27 cellular contexts compared by ENCODE assay signal in genomic region chr17:42005128-42005527, GRCh38. TPM values are rescaled to one million over a fixed set of nuclear protein-coding genes. Genes with fewer than 3 reads are reported as not detected.
A peak's percentile ranks its signal among the peaks of the same experiment; 100 is the strongest.
DNase-seq lines count a peak whose midpoint lies in the region; ATAC-seq and TF ChIP-seq lines count a peak whose summit lies in the region.
"Had no signal": no experiment of that assay in that cellular context is flagged by ENCODE, and none has a peak within 500 bp of the region (broad histone marks: within the 10 kb centered on the region; RNA-seq: fewer than 3 reads in every experiment).

No MANE protein-coding gene starts in this region.

- intact Hi-C loops in thyroid gland (cut with DNase I) = no loop called here
- intact Hi-C loops in activated T-helper 1 cell treated with anti-CD3 and anti-CD28 coated beads, Interleukin-12 subunit alpha, Interleukin-12 subunit beta, Interleukin-2, Interleukin-4 antibody, amounts not matched to agents 30 ng/mL and 10 ng/mL and 1 ng/mL, durations not matched to agents 14 hours and 24 hours and 36 hours (cut with micrococcal nuclease) = no loop called here

- no peak overlapping the region for H3K4me3 ChIP-seq in HEK293 (ENCODE audit: low read depth, low read length)
- H3K4me3 ChIP-seq in thyroid gland (replicated peaks in 1 of 3) = no peak overlapping the region
- H3K4me3 ChIP-seq: BLaER1 treated with 17β-estradiol and CSF1 and Interleukin-3, amounts not matched to agents 10 nM and 100 nM; lower lobe of right lung; spleen; vagina had no signal

- peak overlapping the region; percentile 5 for H3K27ac Mint-ChIP-seq in activated naive CD4-positive, alpha-beta T cell treated with anti-CD3 and anti-CD28 coated beads, Interleukin-2, amount 50 U/mL, for 24 hours
- H3K27ac Mint-ChIP-seq in activated naive CD4-positive, alpha-beta T cell treated with anti-CD3 and anti-CD28 coated beads, Interleukin-2, amount 10 ng/mL, durations not matched to agents 7 days and 5 days = no peak overlapping the region
- no peak overlapping the region for H3K27ac Mint-ChIP-seq in activated T-helper 1 cell treated with anti-CD3 and anti-CD28 coated beads, Interleukin-12 subunit alpha, Interleukin-12 subunit beta, Interleukin-2, Interleukin-4 antibody, amounts not matched to agents 30 ng/mL and 10 ng/mL and 1 ng/mL, durations not matched to agents 14 hours and 24 hours and 36 hours
- H3K27ac Mint-ChIP-seq: activated naive CD8-positive, alpha-beta T cell treated with anti-CD3 and anti-CD28 coated beads, Interleukin-2, amount 10 ng/mL, durations not matched to agents 7 days and 5 days; T-helper 17 cell had no signal

- H3K4me1 Mint-ChIP-seq in activated naive CD4-positive, alpha-beta T cell treated with anti-CD3 and anti-CD28 coated beads, Interleukin-2, amount 50 U/mL, for 24 hours = peaks cover 47% of the 10 kb centered on the region
- peaks cover 10% of the 10 kb centered on the region for H3K4me1 Mint-ChIP-seq in activated naive CD4-positive, alpha-beta T cell treated with anti-CD3 and anti-CD28 coated beads, Interleukin-2, amount 10 ng/mL, durations not matched to agents 7 days and 5 days
- peaks cover 34% of the 10 kb centered on the region for H3K4me1 Mint-ChIP-seq in activated T-helper 1 cell treated with anti-CD3 and anti-CD28 coated beads, Interleukin-12 subunit alpha, Interleukin-12 subunit beta, Interleukin-2, Interleukin-4 antibody, amounts not matched to agents 30 ng/mL and 10 ng/mL and 1 ng/mL, durations not matched to agents 14 hours and 24 hours and 36 hours (ENCODE audit: low read depth)

- H3K27ac ChIP-seq in HEK293 (ENCODE audit: extremely low read depth, low read depth, low read length) (no peak overlapping the region; the same call in 1 of the 2 replicates), caudate nucleus (ENCODE audit: low read depth, low read length) (peak overlapping the region; percentile 12), substantia nigra (ENCODE audit: low read depth, low read length, poor library complexity, severe bottlenecking) (peak overlapping the region; percentile 70), thyroid gland (no peak overlapping the region)
- H3K27ac ChIP-seq: brain microvascular endothelial cell, epithelial cell of prostate, lower lobe of right lung, vagina, VCaP had no signal

- TF ChIP-seq POLR2A in thyroid gland (IDR thresholded peaks at IDR 0.05) = no peak

- H3K27me3 Mint-ChIP-seq in activated naive CD4-positive, alpha-beta T cell treated with anti-CD3 and anti-CD28 coated beads, Interleukin-2, amount 50 U/mL, for 24 hours = no peaks in the 10 kb centered on the region
- H3K27me3 Mint-ChIP-seq in activated naive CD4-positive, alpha-beta T cell treated with anti-CD3 and anti-CD28 coated beads, Interleukin-2, amount 10 ng/mL, durations not matched to agents 7 days and 5 days = no peaks in the 10 kb centered on the region
- H3K27me3 Mint-ChIP-seq in activated T-helper 1 cell treated with anti-CD3 and anti-CD28 coated beads, Interleukin-12 subunit alpha, Interleukin-12 subunit beta, Interleukin-2, Interleukin-4 antibody, amounts not matched to agents 30 ng/mL and 10 ng/mL and 1 ng/mL, durations not matched to agents 14 hours and 24 hours and 36 hours (ENCODE audit: insufficient read depth) = no peaks in the 10 kb centered on the region
- H3K27me3 Mint-ChIP-seq: activated naive CD8-positive, alpha-beta T cell treated with anti-CD3 and anti-CD28 coated beads, Interleukin-2, amount 10 ng/mL, durations not matched to agents 7 days and 5 days; T-helper 17 cell had no signal

- DNase-seq in activated naive CD4-positive, alpha-beta T cell treated with anti-CD3 and anti-CD28 coated beads, Interleukin-2, amount 10 ng/mL, durations not matched to agents 7 days and 5 days = no peak
- no peak for DNase-seq in caudate nucleus (lab: John Stamatoyannopoulos, UW)
- peak in 1 of 49 donors; percentile 27 for DNase-seq in substantia nigra (lab: John Stamatoyannopoulos, UW)
- DNase-seq in thyroid gland = no peak
- DNase-seq in activated T-helper 1 cell treated with anti-CD3 and anti-CD28 coated beads, Interleukin-12 subunit alpha, Interleukin-12 subunit beta, Interleukin-2, Interleukin-4 antibody, amounts not matched to agents 30 ng/mL and 10 ng/mL and 1 ng/mL, durations not matched to agents 14 hours and 24 hours and 36 hours (ENCODE audit: low spot score) = no peak
- DNase-seq: activated CD4-positive, alpha-beta T cell treated with anti-CD3 and anti-CD28 coated beads, Interleukin-2, amount 50 U/mL, for 4 hours; activated naive CD8-positive, alpha-beta T cell treated with anti-CD3 and anti-CD28 coated beads, Interleukin-2, amount 10 ng/mL, durations not matched to agents 7 days and 5 days; activated T-cell treated with anti-CD3 and anti-CD28 coated beads for 4 hours; brain microvascular endothelial cell; DMS 273 treated with DMSO at 0.1 percent for 48 hours; hypothalamus; lower lobe of right lung; NCI-H187; NCI-H2227 treated with DMSO at 0.1 percent for 48 hours; NCI-H748 treated with DMSO at 0.1 percent for 48 hours; nucleus accumbens; SIG-M5; spleen; stimulated activated CD4-positive, alpha-beta T cell treated with anti-CD3 and anti-CD28 coated beads, Interleukin-4, amount 100 ng/mL, for 24 hours; T-helper 17 cell had no signal

- H3K27me3 ChIP-seq in thyroid gland = no peaks in the 10 kb centered on the region
- H3K27me3 ChIP-seq: BLaER1 treated with 17β-estradiol and CSF1 and Interleukin-3, amounts not matched to agents 10 nM and 100 nM; brain microvascular endothelial cell; spleen; vagina had no signal

- CTCF ChIA-PET in activated naive CD4-positive, alpha-beta T cell treated with anti-CD3 and anti-CD28 coated beads, Interleukin-2, amount 10 ng/mL, durations not matched to agents 7 days and 5 days (lab: Charles Lee) = no interaction called here
- CTCF ChIA-PET in HEK293 (lab: Yijun Ruan, JAX) = interaction anchor here (0.6 to 5.3 kb wide), 6 partner anchors 11 to 401 kb away, joined by 3 to 21 read pairs (median 4); partner anchors contain the start of genes DNAJC7 and NKIRAS2

- H3K36me3 ChIP-seq in HEK293 (ENCODE audit: control insufficient read depth in 2 of 2, insufficient read depth in 1 of 2, low read length in 2 of 2) (peaks cover 37 to 46% of the 10 kb centered on the region in 2 experiments), thyroid gland (no peaks in the 10 kb centered on the region)

- ATAC-seq in HG02973 (IDR thresholded peaks at IDR 0.05; ENCODE audit: unreplicated experiment) = no peak
- ATAC-seq: lower lobe of right lung, T-helper 17 cell had no signal

- H3K36me3 Mint-ChIP-seq in activated naive CD4-positive, alpha-beta T cell treated with anti-CD3 and anti-CD28 coated beads, Interleukin-2, amount 50 U/mL, for 24 hours = no peaks in the 10 kb centered on the region
- peaks cover 30% of the 10 kb centered on the region for H3K36me3 Mint-ChIP-seq in activated naive CD4-positive, alpha-beta T cell treated with anti-CD3 and anti-CD28 coated beads, Interleukin-2, amount 10 ng/mL, durations not matched to agents 7 days and 5 days
- peaks cover 20% of the 10 kb centered on the region for H3K36me3 Mint-ChIP-seq in activated T-helper 1 cell treated with anti-CD3 and anti-CD28 coated beads, Interleukin-12 subunit alpha, Interleukin-12 subunit beta, Interleukin-2, Interleukin-4 antibody, amounts not matched to agents 30 ng/mL and 10 ng/mL and 1 ng/mL, durations not matched to agents 14 hours and 24 hours and 36 hours (ENCODE audit: low read depth)

- H3K9me3 Mint-ChIP-seq in activated naive CD4-positive, alpha-beta T cell treated with anti-CD3 and anti-CD28 coated beads, Interleukin-2, amount 50 U/mL, for 24 hours = no peaks in the 10 kb centered on the region
- H3K9me3 Mint-ChIP-seq in activated naive CD4-positive, alpha-beta T cell treated with anti-CD3 and anti-CD28 coated beads, Interleukin-2, amount 10 ng/mL, durations not matched to agents 7 days and 5 days = no peaks in the 10 kb centered on the region
- H3K9me3 Mint-ChIP-seq in activated T-helper 1 cell treated with anti-CD3 and anti-CD28 coated beads, Interleukin-12 subunit alpha, Interleukin-12 subunit beta, Interleukin-2, Interleukin-4 antibody, amounts not matched to agents 30 ng/mL and 10 ng/mL and 1 ng/mL, durations not matched to agents 14 hours and 24 hours and 36 hours = no peaks in the 10 kb centered on the region
- H3K9me3 Mint-ChIP-seq: activated naive CD8-positive, alpha-beta T cell treated with anti-CD3 and anti-CD28 coated beads, Interleukin-2, amount 10 ng/mL, durations not matched to agents 7 days and 5 days had no signal

- H3K4me3 Mint-ChIP-seq in activated naive CD4-positive, alpha-beta T cell treated with anti-CD3 and anti-CD28 coated beads, Interleukin-2, amount 50 U/mL, for 24 hours = no peak overlapping the region
- no peak overlapping the region for H3K4me3 Mint-ChIP-seq in activated naive CD4-positive, alpha-beta T cell treated with anti-CD3 and anti-CD28 coated beads, Interleukin-2, amount 10 ng/mL, durations not matched to agents 7 days and 5 days
- H3K4me3 Mint-ChIP-seq in activated T-helper 1 cell treated with anti-CD3 and anti-CD28 coated beads, Interleukin-12 subunit alpha, Interleukin-12 subunit beta, Interleukin-2, Interleukin-4 antibody, amounts not matched to agents 30 ng/mL and 10 ng/mL and 1 ng/mL, durations not matched to agents 14 hours and 24 hours and 36 hours = no peak overlapping the region
- H3K4me3 Mint-ChIP-seq: activated naive CD8-positive, alpha-beta T cell treated with anti-CD3 and anti-CD28 coated beads, Interleukin-2, amount 10 ng/mL, durations not matched to agents 7 days and 5 days; T-helper 17 cell had no signal

- WGBS in thyroid gland, 2 donors = 90 to 93% methylated on average over 1 of the region's 1 CpG

- POLR2A ChIA-PET in HEK293 (lab: Yijun Ruan, JAX) = interaction anchor here (1.1 kb wide), 1 partner anchor 12 kb away, joined by 3 read pairs; the partner anchor contains the start of gene DNAJC7

- TF ChIP-seq CTCF in HEK293 (tag by site-specific recombination; IDR thresholded peaks at IDR 0.05) (no peak), thyroid gland (IDR thresholded peaks at IDR 0.05) (no peak)

- H3K4me1 ChIP-seq in HEK293 (ENCODE audit: control insufficient read depth, insufficient read depth, low read length) (0 out of 2 replicates have a peak, but pooled peaks cover 2% of the 10 kb centered on the region), thyroid gland (peaks cover 8 to 19% of the 10 kb centered on the region in 2 donors)

- no peaks in the 10 kb centered on the region; the same call in 1 of the 2 replicates for H3K9me3 ChIP-seq in HEK293 (ENCODE audit: control insufficient read depth, insufficient read depth, low read depth, low read length)
- H3K9me3 ChIP-seq in thyroid gland = no peaks in the 10 kb centered on the region
- H3K9me3 ChIP-seq: BLaER1 treated with 17β-estradiol and CSF1 and Interleukin-3, amounts not matched to agents 10 nM and 100 nM; lower lobe of right lung; spleen; vagina had no signal

RNA-seq across cellular contexts. Expression of gene DNAJC7, which starts 12.1 kb away (rescaled TPM):
- total RNA-seq in thyroid gland = 10 to 100 TPM; 62.6 to 84.0 (median 65.6) TPM
- total RNA-seq in activated T-helper 1 cell treated with anti-CD3 and anti-CD28 coated beads, Interleukin-12 subunit alpha, Interleukin-12 subunit beta, Interleukin-2, Interleukin-4 antibody, amounts not matched to agents 30 ng/mL and 10 ng/mL and 1 ng/mL, durations not matched to agents 14 hours and 24 hours and 36 hours = 124 and 129 TPM in 2 replicates

RNA-seq across cellular contexts. Expression of gene NKIRAS2, which starts 14.8 kb away (rescaled TPM):
- total RNA-seq in thyroid gland = 10 to 100 TPM; 23.6 to 34.6 (median 26.6) TPM
- 32.6 and 36.3 TPM in 2 replicates for total RNA-seq in activated T-helper 1 cell treated with anti-CD3 and anti-CD28 coated beads, Interleukin-12 subunit alpha, Interleukin-12 subunit beta, Interleukin-2, Interleukin-4 antibody, amounts not matched to agents 30 ng/mL and 10 ng/mL and 1 ng/mL, durations not matched to agents 14 hours and 24 hours and 36 hours

RNA-seq across cellular contexts. Expression of gene CNP, which starts 38.5 kb away (rescaled TPM):
- total RNA-seq in thyroid gland = 10 to 100 TPM; 41.8 to 65.2 (median 53.8) TPM
- 89.1 and 89.8 TPM in 2 replicates for total RNA-seq in activated T-helper 1 cell treated with anti-CD3 and anti-CD28 coated beads, Interleukin-12 subunit alpha, Interleukin-12 subunit beta, Interleukin-2, Interleukin-4 antibody, amounts not matched to agents 30 ng/mL and 10 ng/mL and 1 ng/mL, durations not matched to agents 14 hours and 24 hours and 36 hours

RNA-seq across cellular contexts. Expression of gene C17orf113, which starts 45.3 kb away (rescaled TPM):
- 1 to 10 TPM; 1.2 to 3.7 (median 2.1) TPM for total RNA-seq in thyroid gland
- 0.05 TPM in 2 replicates for total RNA-seq in activated T-helper 1 cell treated with anti-CD3 and anti-CD28 coated beads, Interleukin-12 subunit alpha, Interleukin-12 subunit beta, Interleukin-2, Interleukin-4 antibody, amounts not matched to agents 30 ng/mL and 10 ng/mL and 1 ng/mL, durations not matched to agents 14 hours and 24 hours and 36 hours

Comparison
In these comparisons a context has a peak if more than half of its experiments do, and no peak if none do; other contexts are left out.
1. H3K27ac ChIP-seq: peak in caudate nucleus (single experiment) and substantia nigra (single experiment); none in HEK293 (single experiment) and thyroid gland (0 of 3).